ENCODE assay signal across 10 cellular contexts in genomic region chr21:33948951-33949444, GRCh38. TPM values are rescaled to one million over a fixed set of nuclear protein-coding genes. Genes with fewer than 3 reads are reported as not detected.
DNase-seq lines count a peak whose midpoint lies in the region; ATAC-seq, FAIRE-seq and TF ChIP-seq lines count a peak whose summit lies in the region.
"Had no signal": no experiment of that assay in that cellular context is flagged by ENCODE, and none has a peak within 500 bp of the region (broad histone marks: within the 10 kb centered on the region; RNA-seq: fewer than 3 reads in every experiment).

No MANE protein-coding gene starts in this region.

- intact Hi-C loops in PC-3 (cut with micrococcal nuclease) (loop anchor here (2.0 to 5.0 kb wide), 2 partner anchors 20 to 123 kb away; partner anchors contain the start of genes MRPS6 and SLC5A3), endothelial cell of umbilical vein (cut with micrococcal nuclease) (loop anchor here (1.0 kb wide), 1 partner anchor 20 kb away; no protein-coding TSS in a partner anchor)

- H3K36me3 ChIP-seq in PC-3 (ENCODE audit: low read depth, low read length) (no peaks in the 10 kb centered on the region), endothelial cell of umbilical vein (ENCODE audit: control insufficient read depth in 2 of 2, extremely low read depth in 1 of 2, insufficient read depth in 2 of 2, low read length in 2 of 2) (no peaks in the 10 kb centered on the region)
- H3K36me3 ChIP-seq: heart right ventricle had no signal

- no peak for ATAC-seq in PC-3
- no peak for ATAC-seq in GM19328 (IDR thresholded peaks at IDR 0.05; ENCODE audit: unreplicated experiment)
- ATAC-seq in GM19463 (IDR thresholded peaks at IDR 0.05; ENCODE audit: unreplicated experiment), result no peak
- no peak for ATAC-seq in HG03139 (IDR thresholded peaks at IDR 0.05; ENCODE audit: unreplicated experiment)

- no peaks in the 10 kb centered on the region for H3K9me2 ChIP-seq in PC-3 (replicated peaks; ENCODE audit: low read length)

- H3K9me1 ChIP-seq in endothelial cell of umbilical vein (replicated peaks; ENCODE audit: control insufficient read depth, extremely low read depth, insufficient read depth, low read length), result no peaks in the 10 kb centered on the region

- H4K20me1 ChIP-seq in PC-3 (ENCODE audit: low read length) (no peaks in the 10 kb centered on the region), endothelial cell of umbilical vein (replicated peaks; ENCODE audit: control insufficient read depth, extremely low read depth, insufficient read depth, low read length) (no peaks in the 10 kb centered on the region)

- no peaks in the 10 kb centered on the region for H3K79me2 ChIP-seq in PC-3 (ENCODE audit: low read length)
- no peaks in the 10 kb centered on the region for H3K79me2 ChIP-seq in endothelial cell of umbilical vein (ENCODE audit: control insufficient read depth, insufficient read depth, low read length)

- peaks cover 7% of the 10 kb centered on the region for H3F3A ChIP-seq in PC-3 (ENCODE audit: low read length, unreplicated experiment)

- dilution Hi-C loops in endothelial cell of umbilical vein (cut with MboI; ENCODE audit: extremely low pct_ligation_motif_present, low sequenced_read_pairs), result no loop called here

- H3K9me3 ChIP-seq in PC-3 (ENCODE audit: low read length), result no peaks in the 10 kb centered on the region
- no peaks in the 10 kb centered on the region for H3K9me3 ChIP-seq in endothelial cell of umbilical vein (replicated peaks; ENCODE audit: control insufficient read depth, insufficient read depth, low read length)

- TF ChIP-seq CTCF in PC-3 (conservative IDR thresholded peaks at IDR 0.05; ENCODE audit: low read depth, low read length) (no peak), endothelial cell of umbilical vein (IDR thresholded peaks at IDR 0.05; ENCODE audit: extremely low read depth in 1 of 2, insufficient read depth in 1 of 2, low read depth in 1 of 2, low read length in 2 of 2) (no peak)

- H3K27ac ChIP-seq in PC-3 (ENCODE audit: low read length) (peak overlapping the region; percentile 90; the same call in 1 of the 2 replicates), endothelial cell of umbilical vein (ENCODE audit: insufficient read depth, low read depth, low read length) (no peak overlapping the region), skin epidermis (peak overlapping the region in 20 of 21 experiments; percentile 48 to 96 (median 82))

- CTCF ChIA-PET in PC-3 (lab: Charles Lee), result no interaction called here
- CTCF ChIA-PET in endothelial cell of umbilical vein (lab: Charles Lee), result interaction anchor here (2.4 to 3.7 kb wide), 2 partner anchors 22 to 25 kb away, joined by 10 to 34 read pairs; no protein-coding TSS in a partner anchor

- DNase-seq in GM12891 (ENCODE audit: insufficient read length, low spot score) (no peak), PC-3 (no peak), endothelial cell of umbilical vein (ENCODE audit: low read depth, low spot score) (no peak), NCI-H1694 treated with DMSO at 0.1 percent for 48 hours (lab: John Stamatoyannopoulos, UW) (no peak)
- DNase-seq: NCI-H510A had no signal

- BruUV-seq in PC-3 (replicated peaks; lab: Mats Ljungman, UMichigan) (no TSS peak), endothelial cell of umbilical vein (replicated peaks; lab: Mats Ljungman, UMichigan) (no TSS peak)

- peak overlapping the region; percentile 66; the same call in 1 of the 2 replicates for H2AFZ ChIP-seq in PC-3 (ENCODE audit: low read length)
- peak overlapping the region; percentile 85 for H2AFZ ChIP-seq in endothelial cell of umbilical vein (ENCODE audit: low read depth, low read length)

- peak; percentile 26 for FAIRE-seq in GM12891 (lab: Jason Lieb, UNC)
- no peak for FAIRE-seq in endothelial cell of umbilical vein (lab: Jason Lieb, UNC)

- H3K4me2 ChIP-seq in PC-3 (ENCODE audit: low read length), result no peak overlapping the region
- H3K4me2 ChIP-seq in endothelial cell of umbilical vein (ENCODE audit: insufficient read depth, low read length), result no peak overlapping the region

- H3K27me3 ChIP-seq in PC-3 (ENCODE audit: low read length) (no peaks in the 10 kb centered on the region), endothelial cell of umbilical vein (ENCODE audit: control insufficient read depth in 2 of 2, insufficient read depth in 2 of 2, low read length in 2 of 2) (no peaks in the 10 kb centered on the region)
- H3K27me3 ChIP-seq: heart right ventricle had no signal

- H3K4me3 ChIP-seq in PC-3 (ENCODE audit: low read length) (no peak overlapping the region), endothelial cell of umbilical vein (replicated peaks in 1 of 3; ENCODE audit: insufficient read depth in 1 of 3, low read depth in 1 of 3, low read length in 3 of 3) (no peak overlapping the region), skin epidermis (no peak overlapping the region)

- H3K9ac ChIP-seq in PC-3 (ENCODE audit: low read length), result no peak overlapping the region
- H3K9ac ChIP-seq in endothelial cell of umbilical vein (replicated peaks; ENCODE audit: extremely low read depth, insufficient read depth, low read length), result no peak overlapping the region

- POLR2A ChIA-PET in PC-3 (lab: Charles Lee; ENCODE audit: unreplicated experiment) (no interaction called here), endothelial cell of umbilical vein (lab: Charles Lee) (no interaction called here)

- H3K4me1 ChIP-seq in PC-3 (ENCODE audit: insufficient read depth, low read length) (peaks cover 21% of the 10 kb centered on the region), endothelial cell of umbilical vein (ENCODE audit: control insufficient read depth, extremely low read depth, insufficient read depth, low read length) (peaks cover 19% of the 10 kb centered on the region)

- TF ChIP-seq POLR2A in GM12891 (IDR thresholded peaks at IDR 0.05; ENCODE audit: low read depth, low read length) (no peak; the same call in 1 of the 2 replicates), endothelial cell of umbilical vein (IDR thresholded peaks at IDR 0.05; ENCODE audit: low read depth, low read length) (no peak)

TF ChIP-seq in GM12891, 5 proteins besides CTCF, POLR2A, EP300 and RAD21:
- TF ChIP-seq POLR2AphosphoS5 (IDR thresholded peaks at IDR 0.05; ENCODE audit: low read depth, low read length), result peak; percentile 1; the same call in 1 of the 2 replicates
- TF ChIP-seq SPI1 (IDR thresholded peaks at IDR 0.05; ENCODE audit: low read depth, low read length), result no peak
- TF ChIP-seq PAX5 (IDR thresholded peaks at IDR 0.05; ENCODE audit: insufficient read depth, low read length, severe bottlenecking), result no peak
- TF ChIP-seq TAF1 (IDR thresholded peaks at IDR 0.05; ENCODE audit: low read depth, low read length), result no peak; the same call in 1 of the 2 replicates
- TF ChIP-seq POU2F2 (IDR thresholded peaks at IDR 0.05; ENCODE audit: low read depth, low read length), result no peak

TF ChIP-seq in endothelial cell of umbilical vein, 7 proteins besides CTCF, POLR2A, EP300 and RAD21:
- TF ChIP-seq JUN (IDR thresholded peaks at IDR 0.05; ENCODE audit: borderline replicate concordance, insufficient read depth, insufficient read length, low read depth) (no peak), MYC (IDR thresholded peaks at IDR 0.05; ENCODE audit: low read depth, low read length) (no peak), FOS (IDR thresholded peaks at IDR 0.05; ENCODE audit: borderline replicate concordance, insufficient read depth, low read length) (no peak), GATA2 (IDR thresholded peaks at IDR 0.05; ENCODE audit: insufficient read depth, insufficient read length, low read depth, low read length) (no peak), POLR2AphosphoS5 (IDR thresholded peaks at IDR 0.05; ENCODE audit: insufficient read depth, low read depth, low read length) (no peak), EZH2 (IDR thresholded peaks at IDR 0.05; ENCODE audit: borderline replicate concordance, low read depth, low read length, severe bottlenecking) (no peak), MAX (IDR thresholded peaks at IDR 0.05; ENCODE audit: insufficient read depth, insufficient read length) (no peak)

RNA-seq across cellular contexts. Expression of gene ATP5PO, which starts 33.4 kb away (rescaled TPM):
- 368 TPM for polyA plus RNA-seq in GM12891 (2012; ENCODE audit: low read depth, missing spikeins)
- 288 and 386 TPM in 2 replicates for total RNA-seq in PC-3 (2014; rRNA removed)
- 187 and 190 TPM in 2 replicates for total RNA-seq in endothelial cell of umbilical vein
- polyA plus RNA-seq in endothelial cell of umbilical vein, result 126 and 207 TPM in 2 replicates
- 287 and 323 TPM in 2 replicates for polyA plus RNA-seq in endothelial cell of umbilical vein (2011; cell fraction: cytosol; rRNA removed)
- 99.2 and 106 TPM in 2 replicates for polyA plus RNA-seq in endothelial cell of umbilical vein (2011; cell fraction: nucleus; rRNA removed)
- polyA plus RNA-seq in endothelial cell of umbilical vein (2012), result 254 and 279 TPM in 2 replicates
- 69.4 and 79.5 TPM in 2 replicates for polyA minus RNA-seq in endothelial cell of umbilical vein
- polyA minus RNA-seq in endothelial cell of umbilical vein (2011; cell fraction: cytosol; rRNA and poly(A)+ RNA removed), result 70.8 TPM
- 25.3 and 29.9 TPM in 2 replicates for polyA minus RNA-seq in endothelial cell of umbilical vein (2011; cell fraction: nucleus; rRNA and poly(A)+ RNA removed)
